ENCODE assay signal across 32 cellular contexts in the genomic region with DNA sequence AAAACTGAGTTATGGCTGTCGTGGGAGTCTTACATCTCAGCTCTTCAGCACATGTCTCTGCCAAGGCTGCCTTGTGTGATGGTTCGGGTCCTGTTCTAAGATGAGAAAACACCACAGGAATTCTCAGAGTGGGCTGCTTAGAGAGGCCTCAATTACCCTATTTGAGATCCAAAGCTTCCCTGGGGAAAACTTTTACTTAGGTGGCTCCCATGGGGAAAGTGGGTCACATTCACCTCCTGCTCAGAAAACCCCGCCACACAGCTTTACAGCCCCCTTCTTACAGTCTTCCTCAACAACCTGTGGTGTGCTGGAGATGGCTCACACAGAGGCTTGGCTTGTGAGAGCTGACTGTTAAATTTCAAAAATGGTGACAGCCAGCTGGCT. TPM values are rescaled to one million over a fixed set of nuclear protein-coding genes. Genes with fewer than 3 reads are reported as not detected.
DNase-seq lines count a peak whose midpoint lies in the region; ATAC-seq and TF ChIP-seq lines count a peak whose summit lies in the region.
"Had no signal": no experiment of that assay in that cellular context is flagged by ENCODE, and none has a peak within 500 bp of the region (broad histone marks: within the 10 kb centered on the region; RNA-seq: fewer than 3 reads in every experiment).

No MANE protein-coding gene starts in this region.

- H3K36me3 ChIP-seq in Loucy (ENCODE audit: insufficient read depth, low read length), result peaks cover 2% of the 10 kb centered on the region; the same call in 1 of the 2 replicates
- H3K36me3 ChIP-seq in mammary epithelial cell (ENCODE audit: insufficient read depth, low read length), result no peaks in the 10 kb centered on the region
- H3K36me3 ChIP-seq: breast epithelium, colonic mucosa, WERI-Rb-1 had no signal

- H3K4me3 ChIP-seq in Loucy (ENCODE audit: low read length, poor library complexity, severe bottlenecking), result no peak overlapping the region
- H3K4me3 ChIP-seq in WI38 (ENCODE audit: low read depth, low read length), result peak overlapping the region; percentile 22
- H3K4me3 ChIP-seq in mammary epithelial cell (replicated peaks in 1 of 3; ENCODE audit: insufficient read depth in 1 of 3, low read depth in 2 of 3, low read length in 3 of 3), result no peak overlapping the region
- H3K4me3 ChIP-seq: breast epithelium, colonic mucosa, K562, stomach, tibial nerve had no signal

- no peak overlapping the region for H3K4me2 ChIP-seq in Loucy (ENCODE audit: low read depth, low read length, poor library complexity, severe bottlenecking)
- H3K4me2 ChIP-seq in mammary epithelial cell (ENCODE audit: insufficient read depth, low read depth, low read length), result no peak overlapping the region

- H4K20me1 ChIP-seq in Loucy (ENCODE audit: insufficient read depth, low read length, poor library complexity, severe bottlenecking) (no peaks in the 10 kb centered on the region), mammary epithelial cell (ENCODE audit: insufficient read depth, low read length) (no peaks in the 10 kb centered on the region)

- H3K27me3 ChIP-seq in Loucy (ENCODE audit: insufficient read depth, low read length, poor library complexity, severe bottlenecking), result no peaks in the 10 kb centered on the region
- H3K27me3 ChIP-seq in mammary epithelial cell (ENCODE audit: insufficient read depth, low read length), result no peaks in the 10 kb centered on the region
- H3K27me3 ChIP-seq: breast epithelium, colonic mucosa, stomach, tibial nerve had no signal

- WGBS in mammary epithelial cell (ENCODE audit: low coverage, missing lambda C conversion rate), result 81% methylated on average over 3 of the region's 3 CpGs

- no peak for ATAC-seq in memory B cell (ENCODE audit: low read depth)
- ATAC-seq: activated naive CD4-positive, alpha-beta T cell treated with anti-CD3 and anti-CD28 coated beads, Interleukin-2, amount 50 U/mL, for 72 hours; K562; left lobe of liver had no signal

- H3K9me3 ChIP-seq in Loucy (ENCODE audit: insufficient read depth, low read depth, low read length) (no peaks in the 10 kb centered on the region), mammary epithelial cell (replicated peaks; ENCODE audit: insufficient read depth, low read length) (no peaks in the 10 kb centered on the region)
- H3K9me3 ChIP-seq: breast epithelium, colonic mucosa, stomach, tibial nerve had no signal

- no peak overlapping the region for H2AFZ ChIP-seq in Loucy (ENCODE audit: low read length)
- H2AFZ ChIP-seq in mammary epithelial cell (ENCODE audit: low read depth, low read length), result no peak overlapping the region
- H2AFZ ChIP-seq: parathyroid adenoma had no signal

- H3K27ac Mint-ChIP-seq in memory B cell, result peak overlapping the region; percentile 41
- H3K27ac Mint-ChIP-seq: activated CD4-positive, alpha-beta T cell treated with anti-CD3 and anti-CD28 coated beads, Interleukin-2, amount 10 ng/mL, durations not matched to agents 24 days and 14 days; activated naive CD4-positive, alpha-beta T cell treated with anti-CD3 and anti-CD28 coated beads, Interleukin-2, amount 50 U/mL, for 72 hours had no signal

- dilution Hi-C loops in mammary epithelial cell (cut with HindIII; ENCODE audit: low sequenced_read_pairs), result no loop called here

- no peaks in the 10 kb centered on the region for H3K79me2 ChIP-seq in Loucy (ENCODE audit: insufficient read depth, low read length)
- no peaks in the 10 kb centered on the region for H3K79me2 ChIP-seq in mammary epithelial cell (ENCODE audit: insufficient read depth, low read length)

- CTCF ChIA-PET in mammary epithelial cell (lab: Charles Lee; ENCODE audit: low non-redundant PET), result no interaction called here

- peaks cover 24% of the 10 kb centered on the region for H3K4me1 ChIP-seq in Loucy (ENCODE audit: insufficient read depth, low read length, poor library complexity, severe bottlenecking)
- H3K4me1 ChIP-seq in mammary epithelial cell (ENCODE audit: insufficient read depth, low read length), result no peaks in the 10 kb centered on the region
- H3K4me1 ChIP-seq: breast epithelium, colonic mucosa, parathyroid adenoma had no signal

- DNase-seq in memory B cell (ENCODE audit: low spot score in 2 of 2), result no peak
- DNase-seq in HuH-7.5 (ENCODE audit: low spot score), result no peak
- no peak for DNase-seq in HCEC 1CT
- no peak for DNase-seq in mammary epithelial cell
- DNase-seq: activated CD4-positive, alpha-beta T cell treated with anti-CD3 and anti-CD28 coated beads, Interleukin-2, amount 10 ng/mL, durations not matched to agents 24 days and 14 days; activated effector memory CD4-positive, alpha-beta T cell treated with Interleukin-2 at 50 U/mL for 16 hours; activated T-cell treated with anti-CD3 and anti-CD28 coated beads, Interleukin-2, amount 50 U/mL, for 1 hour; colonic mucosa; COR-L47; effector memory CD4-positive, alpha-beta T cell; GOT3; mesendoderm; NCI-H1105; NCI-H187 treated with DMSO at 0.1 percent for 48 hours; NCI-H524 treated with DMSO at 0.1 percent for 48 hours; NK-92 treated with Interleukin-12 subunit alpha and Interleukin-12 subunit beta, amount 100 ng/mL, for 24 hours; retina; SIG-M5; stimulated activated CD4-positive, alpha-beta T cell treated with anti-CD3 and anti-CD28 coated beads, Interleukin-1b, Interleukin-23, amount 100 ng/mL, for 48 hours; stomach; T-helper 9 cell; WERI-Rb-1 had no signal

- intact Hi-C loops in mammary epithelial cell (cut with micrococcal nuclease), result no loop called here

- in situ Hi-C loops in mammary epithelial cell (cut with MboI; ENCODE audit: low sequenced_read_pairs in 2 of 2), result loop anchor here in 1 of 2 donors (10.0 kb wide), 1 partner anchor 135 kb away; no protein-coding TSS in a partner anchor

- no peaks in the 10 kb centered on the region for H3K27me3 Mint-ChIP-seq in memory B cell
- H3K27me3 Mint-ChIP-seq: activated CD4-positive, alpha-beta T cell treated with anti-CD3 and anti-CD28 coated beads, Interleukin-2, amount 10 ng/mL, durations not matched to agents 24 days and 14 days had no signal

- H3K9ac ChIP-seq in Loucy (ENCODE audit: low read depth, low read length, poor library complexity, severe bottlenecking) (peak overlapping the region; percentile 7), mammary epithelial cell (ENCODE audit: insufficient read depth, low read length) (no peak overlapping the region)
- H3K9ac ChIP-seq: parathyroid adenoma had no signal

- H3K36me3 Mint-ChIP-seq in memory B cell, result peaks cover 11% of the 10 kb centered on the region
- H3K36me3 Mint-ChIP-seq: activated naive CD4-positive, alpha-beta T cell treated with anti-CD3 and anti-CD28 coated beads, Interleukin-2, amount 50 U/mL, for 72 hours had no signal

- TF ChIP-seq CTCF in Loucy (conservative IDR thresholded peaks at IDR 0.05; ENCODE audit: low read length), result no peak
- no peak for TF ChIP-seq CTCF in WI38 (IDR thresholded peaks at IDR 0.05; ENCODE audit: low read depth, low read length)
- no peak for TF ChIP-seq CTCF in mammary epithelial cell (conservative IDR thresholded peaks at IDR 0.05 in 1 of 2, IDR thresholded peaks at IDR 0.05 in 1 of 2; ENCODE audit: extremely low read depth in 1 of 2, insufficient read depth in 1 of 2, low read depth in 1 of 2, low read length in 2 of 2)

- H3K9me3 Mint-ChIP-seq in memory B cell, result no peaks in the 10 kb centered on the region
- H3K9me3 Mint-ChIP-seq: activated CD4-positive, alpha-beta T cell treated with anti-CD3 and anti-CD28 coated beads, Interleukin-2, amount 10 ng/mL, durations not matched to agents 24 days and 14 days; activated naive CD4-positive, alpha-beta T cell treated with anti-CD3 and anti-CD28 coated beads, Interleukin-2, amount 50 U/mL, for 72 hours; neural crest cell had no signal

- no peaks in the 10 kb centered on the region for H3F3A ChIP-seq in Loucy (ENCODE audit: low read depth)

- no TSS peak for BruUV-seq in mammary epithelial cell (replicated peaks; lab: Mats Ljungman, UMichigan)

- H3K9me2 ChIP-seq in Loucy (replicated peaks; ENCODE audit: low read depth, low read length), result no peaks in the 10 kb centered on the region

- peaks cover 12% of the 10 kb centered on the region for H3K4me1 Mint-ChIP-seq in memory B cell

- H3K27ac ChIP-seq in temporal lobe (ENCODE audit: low read depth, low read length) (peak overlapping the region; percentile 59), mammary epithelial cell (ENCODE audit: insufficient read depth, low read depth, low read length) (no peak overlapping the region)
- H3K27ac ChIP-seq: breast epithelium, colonic mucosa, parathyroid adenoma, stomach, WERI-Rb-1 had no signal

- H3K4me3 Mint-ChIP-seq in memory B cell, result no peak overlapping the region
- H3K4me3 Mint-ChIP-seq: activated CD4-positive, alpha-beta T cell treated with anti-CD3 and anti-CD28 coated beads, Interleukin-2, amount 10 ng/mL, durations not matched to agents 24 days and 14 days; neural crest cell had no signal

RNA-seq across cellular contexts. Expression of a gene that starts 36.6 kb away (rescaled TPM):
- 7.9 TPM for total RNA-seq in temporal lobe
- 1 to 10 TPM in 1 of 2 donors, under 1 TPM in 1; 0.67 to 1.9 TPM for total RNA-seq in mammary epithelial cell
- polyA plus RNA-seq in mammary epithelial cell, result 0.22 TPM
- polyA minus RNA-seq in mammary epithelial cell, result 2.0 TPM
